13 cellular contexts compared by ENCODE assay signal in genomic region chr7:78326870-78327269, GRCh38.
DNase-seq lines count a peak whose midpoint lies in the region; ATAC-seq and TF ChIP-seq lines count a peak whose summit lies in the region.
"Had no signal": no experiment of that assay in that cellular context is flagged by ENCODE, and none has a peak within 500 bp of the region (broad histone marks: within the 10 kb centered on the region; RNA-seq: fewer than 3 reads in every experiment).

No MANE protein-coding gene starts in this region.

- H3K4me1 Mint-ChIP-seq in activated T-cell treated with anti-CD3 and anti-CD28 coated beads, Interleukin-2, amount 50 U/mL, for 24 hours (ENCODE audit: low read depth): no peaks in the 10 kb centered on the region
- H3K4me1 Mint-ChIP-seq: T-cell had no signal

- no peaks in the 10 kb centered on the region for H3K27me3 Mint-ChIP-seq in activated T-cell treated with anti-CD3 and anti-CD28 coated beads, Interleukin-2, amount 50 U/mL, for 24 hours
- H3K27me3 Mint-ChIP-seq: T-cell had no signal

- H3K36me3 ChIP-seq in right atrium auricular region: no peaks in the 10 kb centered on the region
- H3K36me3 ChIP-seq: upper lobe of left lung had no signal

- H3K27ac ChIP-seq in right atrium auricular region: no peak overlapping the region
- H3K27ac ChIP-seq: upper lobe of left lung had no signal

- H3K27me3 ChIP-seq in right atrium auricular region: no peaks in the 10 kb centered on the region
- H3K27me3 ChIP-seq: upper lobe of left lung had no signal

- TF ChIP-seq CTCF in right atrium auricular region (IDR thresholded peaks at IDR 0.05): no peak

- intact Hi-C loops in Right ventricle myocardium superior (cut with DNase I): no loop called here

- H3K27ac Mint-ChIP-seq in activated T-cell treated with anti-CD3 and anti-CD28 coated beads, Interleukin-2, amount 50 U/mL, for 24 hours: no peak overlapping the region
- H3K27ac Mint-ChIP-seq: T-cell had no signal

- no peak overlapping the region for H3K4me3 ChIP-seq in right atrium auricular region
- H3K4me3 ChIP-seq: GM12878, upper lobe of left lung had no signal

- H3K9me3 Mint-ChIP-seq in activated T-cell treated with anti-CD3 and anti-CD28 coated beads, Interleukin-2, amount 50 U/mL, for 24 hours: no peaks in the 10 kb centered on the region
- H3K9me3 Mint-ChIP-seq: T-cell had no signal

- no peaks in the 10 kb centered on the region for H3K36me3 Mint-ChIP-seq in activated T-cell treated with anti-CD3 and anti-CD28 coated beads, Interleukin-2, amount 50 U/mL, for 24 hours (ENCODE audit: low read depth)
- H3K36me3 Mint-ChIP-seq: T-cell had no signal

- no peak overlapping the region for H3K4me3 Mint-ChIP-seq in activated T-cell treated with anti-CD3 and anti-CD28 coated beads, Interleukin-2, amount 50 U/mL, for 24 hours
- H3K4me3 Mint-ChIP-seq: T-cell had no signal

- ATAC-seq in Right ventricle myocardium superior (ENCODE audit: poor library complexity): peak; percentile 83
- ATAC-seq: GM12878, T-cell had no signal

- no peaks in the 10 kb centered on the region for H3K9me3 ChIP-seq in right atrium auricular region

- H3K4me1 ChIP-seq in right atrium auricular region: peaks cover 0 to 7% of the 10 kb centered on the region in 2 donors
- H3K4me1 ChIP-seq: upper lobe of left lung had no signal

- peak; percentile 54 for DNase-seq in Right ventricle myocardium superior
- no peak for DNase-seq in right atrium auricular region (ENCODE audit: low spot score)
- DNase-seq in amygdala (lab: John Stamatoyannopoulos, UW): peak in 32 of 56 donors; percentile 1 to 71 (median 12)
- DNase-seq in kidney glomerular epithelial cell (lab: John Stamatoyannopoulos, UW): peak; percentile 79
- DNase-seq in activated T-cell treated with anti-CD3 and anti-CD28 coated beads, Interleukin-2, amount 50 U/mL, for 1 hour: no peak
- no peak for DNase-seq in ecto neural progenitor cell (ENCODE audit: low spot score)
- DNase-seq in hepatic stellate cell (ENCODE audit: low spot score): no peak
- no peak for DNase-seq in activated T-cell treated with anti-CD3 and anti-CD28 coated beads, Interleukin-2, amount 50 U/mL, for 24 hours
- DNase-seq: activated CD4-positive, CD25-positive, alpha-beta regulatory T cell treated with anti-CD3 and anti-CD28 coated beads, Interleukin-2, amount 50 U/mL, for 72 hours; aorta; T-cell; upper lobe of left lung had no signal

Comparison
In these comparisons a context has a peak if more than half of its experiments do, and no peak if none do; other contexts are left out.
1. DNase-seq: peak in Right ventricle myocardium superior (single experiment), amygdala (32 of 56) and kidney glomerular epithelial cell (single experiment); none in right atrium auricular region (single experiment), activated T-cell treated with anti-CD3 and anti-CD28 coated beads, Interleukin-2, amount 50 U/mL, for 1 hour (single experiment), ecto neural progenitor cell (single experiment), hepatic stellate cell (single experiment) and activated T-cell treated with anti-CD3 and anti-CD28 coated beads, Interleukin-2, amount 50 U/mL, for 24 hours (single experiment).